ENCODE assay signal across 8 cellular contexts in the genomic region with DNA sequence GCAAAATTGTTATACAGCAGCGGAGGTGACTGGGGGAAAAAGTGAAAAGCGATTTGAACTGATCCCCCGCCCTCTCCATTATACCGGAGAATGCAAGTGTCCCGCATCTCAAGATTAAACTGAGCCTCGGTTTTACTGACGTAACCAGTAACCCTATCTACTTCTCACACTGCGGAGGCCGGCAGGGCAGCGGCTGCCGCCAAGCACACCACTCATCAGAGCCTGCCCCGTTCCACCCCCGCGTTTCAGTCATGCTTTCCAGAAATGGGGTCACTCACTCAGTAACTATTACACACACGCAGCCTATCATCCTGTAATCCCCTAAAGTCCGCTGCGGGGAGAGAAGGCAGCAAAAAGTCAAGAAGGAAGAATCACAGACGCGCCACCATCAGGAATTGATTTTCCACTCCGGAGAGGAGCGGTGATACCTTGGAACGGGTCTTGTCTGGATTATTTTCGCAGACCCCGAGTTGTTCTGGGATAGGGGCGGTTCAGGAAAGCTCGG. TPM values are rescaled to one million over a fixed set of nuclear protein-coding genes. Genes with fewer than 3 reads are reported as not detected.
A peak's percentile ranks its signal among the peaks of the same experiment; 100 is the strongest.
DNase-seq lines count a peak whose midpoint lies in the region; ATAC-seq, FAIRE-seq and TF ChIP-seq lines count a peak whose summit lies in the region.

No MANE protein-coding gene starts in this region.

- H3K9me3 ChIP-seq in HepG2 (ENCODE audit: low read length), result no peaks in the 10 kb centered on the region

- peak; percentile 36 to 70; a peak in 2 of 4 replicates for TF ChIP-seq POLR2A in HepG2 (IDR thresholded peaks at IDR 0.05; ENCODE audit: insufficient read depth in 1 of 2, low read depth in 2 of 2, low read length in 2 of 2)

- in situ Hi-C loops in G401 (cut with HindIII; ENCODE audit: low sequenced_read_pairs) (no loop called here), HepG2 (cut with HindIII; ENCODE audit: extremely low pct_ligation_motif_present, low pct_unique_long_range_greater_than_20kb) (loop anchor here (10.0 kb wide), 1 partner anchor 100 kb away; no protein-coding TSS in a partner anchor)

- CTCF ChIA-PET in HepG2 (lab: Yijun Ruan, JAX; ENCODE audit: low intra/inter-chr PET ratio, low total read pairs), result no interaction called here

- peak; percentile 47 for FAIRE-seq in HepG2 (lab: Jason Lieb, UNC)

- H3K4me3 ChIP-seq in choroid plexus epithelial cell (ENCODE audit: low read depth, low read length) (peak overlapping the region; percentile 69), HepG2 (replicated peaks in 1 of 3; ENCODE audit: insufficient read depth in 1 of 3, low read depth in 2 of 3, low read length in 3 of 3) (peak overlapping the region; percentile 72 to 93 (median 79))

- no peaks in the 10 kb centered on the region; a peak in 1 of 5 replicates for H3K27me3 ChIP-seq in HepG2 (ENCODE audit: control insufficient read depth in 1 of 2, insufficient read depth in 2 of 2, low read length in 2 of 2)

- no peak for TF ChIP-seq RAD21 in HepG2 (CRISPR knock-in tag; IDR thresholded peaks at IDR 0.05)

- peaks cover 7% of the 10 kb centered on the region; the same call in 1 of the 2 replicates for H4K20me1 ChIP-seq in HepG2 (ENCODE audit: insufficient read depth, low read length)

- TF ChIP-seq EP300 in HepG2 (IDR thresholded peaks at IDR 0.05; ENCODE audit: low read depth in 2 of 2, low read length in 2 of 2) (no peak), HepG2 (CRISPR knock-in tag; IDR thresholded peaks at IDR 0.05; ENCODE audit: borderline replicate concordance) (no peak)

- DNase-seq in G401 (ENCODE audit: low spot score) (peak; percentile 61), H4 (ENCODE audit: low spot score) (peak; percentile 45), MV-4-11 (lab: John Stamatoyannopoulos, UW) (peak; percentile 26), choroid plexus epithelial cell (ENCODE audit: low read depth) (peak; percentile 80), HepG2 (ENCODE audit: low spot score) (peak; percentile 31)
- peak; percentile 51 to 80 for DNase-seq in stimulated activated CD4-positive, alpha-beta T cell treated with anti-CD3 and anti-CD28 coated beads, Interleukin-4, amount 100 ng/mL, for 4 hours

- peaks cover 61% of the 10 kb centered on the region for H3K79me2 ChIP-seq in HepG2 (ENCODE audit: insufficient read depth, low read length)

- intact Hi-C loops in HepG2 (cut with micrococcal nuclease; ENCODE audit: unreplicated experiment), result no loop called here

- peaks cover 49% of the 10 kb centered on the region for H3K4me1 ChIP-seq in HepG2 (ENCODE audit: insufficient read depth, low read length)

- TF ChIP-seq CTCF in choroid plexus epithelial cell (conservative IDR thresholded peaks at IDR 0.05; ENCODE audit: low read depth, low read length), result no peak
- TF ChIP-seq CTCF in HepG2 (CRISPR knock-in tag; IDR thresholded peaks at IDR 0.05), result no peak

- peak overlapping the region; percentile 90 for H3K27ac ChIP-seq in HepG2 (ENCODE audit: extremely low read length, insufficient read depth, low read length)

- H3K9ac ChIP-seq in HepG2 (ENCODE audit: insufficient read depth, low read depth, low read length), result peak overlapping the region; percentile 96

- POLR2A ChIA-PET in HepG2 (lab: Yijun Ruan, JAX), result interaction anchor here (0.6 to 3.3 kb wide), 2 partner anchors 97 to 215 kb away, joined by 3 to 15 read pairs; no protein-coding TSS in a partner anchor

- WGBS in HepG2 (ENCODE audit: low lambda C conversion rate), result 2% methylated on average over 17 of the region's 26 CpGs

- no peak overlapping the region for H2AFZ ChIP-seq in HepG2 (ENCODE audit: low read length)

- no TSS peak for BruUV-seq in HepG2 (replicated peaks; lab: Mats Ljungman, UMichigan)

- H3K4me2 ChIP-seq in HepG2 (ENCODE audit: low read depth, low read length), result peak overlapping the region; percentile 87

- peak; percentile 68 to 70 for ATAC-seq in activated CD4-positive, CD25-positive, alpha-beta regulatory T cell treated with anti-CD3 and anti-CD28 coated beads, Interleukin-2, amount 50 U/mL, for 24 hours
- ATAC-seq in HepG2 (peak; percentile 45), GM19455 (IDR thresholded peaks at IDR 0.05; ENCODE audit: unreplicated experiment) (no peak)

- H3K36me3 ChIP-seq in HepG2 (replicated peaks in 1 of 2; ENCODE audit: control insufficient read depth in 1 of 2, insufficient read depth in 2 of 2, low read length in 2 of 2), result no peaks in the 10 kb centered on the region; a peak in 2 of 5 replicates

TF ChIP-seq in HepG2, 621 proteins besides CTCF, POLR2A, EP300 and RAD21 (continues in another document):
- TF ChIP-seq HNRNPL (IDR thresholded peaks at IDR 0.05; ENCODE audit: low read depth, low read length) (no peak), HNRNPK (IDR thresholded peaks at IDR 0.05; ENCODE audit: low read depth, low read length, poor library complexity, severe bottlenecking) (no peak), ZNF660 (CRISPR knock-in tag; IDR thresholded peaks at IDR 0.05; ENCODE audit: borderline replicate concordance, low read depth) (no peak), TAF1 (CRISPR knock-in tag; IDR thresholded peaks at IDR 0.05) (peak; percentile 70), HNRNPLL (IDR thresholded peaks at IDR 0.05; ENCODE audit: low read depth, low read length, poor library complexity, severe bottlenecking) (no peak), MEF2D (CRISPR knock-in tag; IDR thresholded peaks at IDR 0.05) (no peak), ZNF331 (CRISPR knock-in tag; IDR thresholded peaks at IDR 0.05) (peak; percentile 28; the same call in 1 of the 2 replicates), ETV5 (CRISPR knock-in tag; IDR thresholded peaks at IDR 0.05; ENCODE audit: borderline replicate concordance) (no peak), FOSL2 (CRISPR knock-in tag; IDR thresholded peaks at IDR 0.05) (0 out of 2 replicates have a peak, but pooled peaks have one; percentile 8), ZNF589 (CRISPR knock-in tag; conservative IDR thresholded peaks at IDR 0.05) (no peak), NR2C2 (CRISPR knock-in tag; IDR thresholded peaks at IDR 0.05; ENCODE audit: borderline replicate concordance) (no peak), ZKSCAN5 (CRISPR knock-in tag; IDR thresholded peaks at IDR 0.05) (no peak)
- TF ChIP-seq, protein P1, sequence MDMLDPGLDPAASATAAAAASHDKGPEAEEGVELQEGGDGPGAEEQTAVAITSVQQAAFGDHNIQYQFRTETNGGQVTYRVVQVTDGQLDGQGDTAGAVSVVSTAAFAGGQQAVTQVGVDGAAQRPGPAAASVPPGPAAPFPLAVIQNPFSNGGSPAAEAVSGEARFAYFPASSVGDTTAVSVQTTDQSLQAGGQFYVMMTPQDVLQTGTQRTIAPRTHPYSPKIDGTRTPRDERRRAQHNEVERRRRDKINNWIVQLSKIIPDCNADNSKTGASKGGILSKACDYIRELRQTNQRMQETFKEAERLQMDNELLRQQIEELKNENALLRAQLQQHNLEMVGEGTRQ (IDR thresholded peaks at IDR 0.05; ENCODE audit: low read depth, low read length), result no peak
- TF ChIP-seq, protein P1 (CRISPR knock-in tag; IDR thresholded peaks at IDR 0.05; ENCODE audit: borderline replicate concordance), result no peak
- TF ChIP-seq, protein P2, sequence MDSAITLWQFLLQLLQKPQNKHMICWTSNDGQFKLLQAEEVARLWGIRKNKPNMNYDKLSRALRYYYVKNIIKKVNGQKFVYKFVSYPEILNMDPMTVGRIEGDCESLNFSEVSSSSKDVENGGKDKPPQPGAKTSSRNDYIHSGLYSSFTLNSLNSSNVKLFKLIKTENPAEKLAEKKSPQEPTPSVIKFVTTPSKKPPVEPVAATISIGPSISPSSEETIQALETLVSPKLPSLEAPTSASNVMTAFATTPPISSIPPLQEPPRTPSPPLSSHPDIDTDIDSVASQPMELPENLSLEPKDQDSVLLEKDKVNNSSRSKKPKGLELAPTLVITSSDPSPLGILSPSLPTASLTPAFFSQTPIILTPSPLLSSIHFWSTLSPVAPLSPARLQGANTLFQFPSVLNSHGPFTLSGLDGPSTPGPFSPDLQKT (CRISPR knock-in tag; IDR thresholded peaks at IDR 0.05; ENCODE audit: borderline replicate concordance), result no peak

RNA-seq across cellular contexts. Expression of a gene that starts 1.4 kb away (rescaled TPM):
- total RNA-seq in G401 (2014; rRNA removed; shearing (Covaris generic)), result 8.2 and 15.4 TPM in 2 replicates
- total RNA-seq in H4 (2014; rRNA removed; shearing (Covaris generic)), result 48.0 and 60.0 TPM in 2 replicates
- total RNA-seq in HepG2 (2016; rRNA removed; fragmentation: Illumina TruSeq; extraction: Trizol), result 357 and 581 TPM in 2 replicates
- 39.1 and 45.2 TPM in 2 replicates for total RNA-seq in HepG2 (2016; cell fraction: cytosol; rRNA removed; fragmentation: Illumina TruSeq; extraction: Trizol; ENCODE audit: low read depth)
- total RNA-seq in HepG2 (2016; cell fraction: insoluble cytoplasmic fraction; rRNA removed; fragmentation: Illumina TruSeq; extraction: Trizol), result 349 and 590 TPM in 2 replicates
- total RNA-seq in HepG2 (2016; cell fraction: membrane; rRNA removed; fragmentation: Illumina TruSeq; extraction: Trizol), result 147 and 153 TPM in 2 replicates
- total RNA-seq in HepG2 (2016; cell fraction: nucleus; rRNA removed; fragmentation: Illumina TruSeq; extraction: Trizol), result 192 and 216 TPM in 2 replicates
- polyA plus RNA-seq in HepG2 (2011; rRNA removed), result 227 and 314 TPM in 2 replicates
- polyA plus RNA-seq in HepG2 (2011; cell fraction: cytosol; rRNA removed), result 147 and 185 TPM in 2 replicates
- polyA plus RNA-seq in HepG2 (2011; cell fraction: nucleus; rRNA removed), result 92.7 and 110 TPM in 2 replicates
- polyA plus RNA-seq in HepG2 (2012), result 161 and 256 TPM in 2 replicates
- polyA plus RNA-seq in HepG2 (2016; cell fraction: cytosol; fragmentation: Illumina TruSeq; extraction: Trizol; ENCODE audit: low read depth), result 11.1 and 12.4 TPM in 2 replicates
- 353 and 377 TPM in 2 replicates for polyA plus RNA-seq in HepG2 (2016; cell fraction: insoluble cytoplasmic fraction; fragmentation: Illumina TruSeq; extraction: Trizol; ENCODE audit: low read depth)
- polyA plus RNA-seq in HepG2 (2016; cell fraction: membrane; fragmentation: Illumina TruSeq; extraction: Trizol; ENCODE audit: low read depth), result 48.9 and 49.3 TPM in 2 replicates
- 170 and 191 TPM in 2 replicates for polyA plus RNA-seq in HepG2 (2016; cell fraction: nucleus; fragmentation: Illumina TruSeq; extraction: Trizol; ENCODE audit: insufficient read depth, low read depth)
- 81.9 and 319 TPM in 2 replicates for polyA minus RNA-seq in HepG2 (2011; rRNA and poly(A)+ RNA removed; ENCODE audit: low replicate concordance)
- 374 and 443 TPM in 2 replicates for polyA minus RNA-seq in HepG2 (2011; cell fraction: cytosol; rRNA and poly(A)+ RNA removed)
- 200 and 259 TPM in 2 replicates for polyA minus RNA-seq in HepG2 (2011; cell fraction: nucleus; rRNA and poly(A)+ RNA removed)

Comparison
In these comparisons a context has a peak if more than half of its experiments do, and no peak if none do; other contexts are left out.
1. DNase-seq: peak in every context shown above with its lines; median percentile 80 in choroid plexus epithelial cell; 66 in stimulated activated CD4-positive, alpha-beta T cell treated with anti-CD3 and anti-CD28 coated beads, Interleukin-4, amount 100 ng/mL, for 4 hours; 61 in G401; 45 in H4; 31 in HepG2; 26 in MV-4-11.